ENCODE assay signal across 9 cellular contexts in genomic region chr2:136008205-136008865, GRCh38. TPM values are rescaled to one million over a fixed set of nuclear protein-coding genes. Genes with fewer than 3 reads are reported as not detected.
DNase-seq lines count a peak whose midpoint lies in the region; ATAC-seq, FAIRE-seq and TF ChIP-seq lines count a peak whose summit lies in the region.
"Had no signal": no experiment of that assay in that cellular context is flagged by ENCODE, and none has a peak within 500 bp of the region (broad histone marks: within the 10 kb centered on the region; RNA-seq: fewer than 3 reads in every experiment).

No MANE protein-coding gene starts in this region.

- H2BK20ac ChIP-seq in H1 (ENCODE audit: low read length) = no peak overlapping the region

- H3K27ac ChIP-seq in H1 (ENCODE audit: low read depth, low read length) = no peak overlapping the region
- H3K27ac ChIP-seq: cardiac muscle cell had no signal

- no peak overlapping the region for H2AFZ ChIP-seq in H1 (ENCODE audit: low read length)

- H3K36me3 ChIP-seq in H1 (ENCODE audit: control insufficient read depth in 2 of 4, insufficient read depth in 4 of 4, low read length in 3 of 4) = no peaks in the 10 kb centered on the region
- H3K36me3 ChIP-seq: cardiac muscle cell had no signal

- no peak overlapping the region for H3K23ac ChIP-seq in H1 (ENCODE audit: insufficient read length)

- peaks cover 9% of the 10 kb centered on the region for H3K4me1 Mint-ChIP-seq in glutamatergic neuron (ENCODE audit: low read depth, unreplicated experiment)

- TF ChIP-seq POLR2A in H1 (IDR thresholded peaks at IDR 0.05; ENCODE audit: control extremely low read depth in 1 of 2, low read depth in 2 of 2, low read length in 2 of 2) = no peak

- peaks cover 2% of the 10 kb centered on the region for H3K9me3 Mint-ChIP-seq in glutamatergic neuron (ENCODE audit: unreplicated experiment)

- POLR2A ChIA-PET in H1 (lab: Charles Lee; ENCODE audit: partially characterized antibody) = interaction anchor here (1.4 kb wide), 1 partner anchor 22 kb away, joined by 3 read pairs; the partner anchor contains the start of gene DARS1

- no peak overlapping the region for H3K4me2 ChIP-seq in H1 (ENCODE audit: insufficient read depth in 1 of 2, low read depth in 2 of 2, low read length in 2 of 2)

- no peak overlapping the region for H3K9ac ChIP-seq in H1 (replicated peaks in 1 of 4; ENCODE audit: extremely low read depth in 1 of 4, low read depth in 3 of 4, low read length in 3 of 4)

- DNase-seq in activated CD4-positive, CD25-positive, alpha-beta regulatory T cell treated with anti-CD3 and anti-CD28 coated beads, Interleukin-2, amount 50 U/mL, for 16 hours (ENCODE audit: low read depth, low spot score) = peak; percentile 6
- DNase-seq in H1 (ENCODE audit: low read depth in 1 of 2, low spot score in 2 of 2) = no peak
- peak; percentile 23 for DNase-seq in stimulated activated CD8-positive, alpha-beta memory T cell treated with anti-CD3 and anti-CD28 coated beads, Interleukin-12 subunit alpha, Interleukin-12 subunit beta, amount 100 ng/mL, for 1 hour (ENCODE audit: low read depth)
- no peak for DNase-seq in NCI-H345 treated with DMSO at 0.1 percent for 48 hours (lab: John Stamatoyannopoulos, UW; ENCODE audit: unreplicated experiment)
- DNase-seq in glutamatergic neuron = no peak

- peaks cover 7% of the 10 kb centered on the region for H3K36me3 Mint-ChIP-seq in glutamatergic neuron (ENCODE audit: unreplicated experiment)

- no peak for FAIRE-seq in H1 (lab: Jason Lieb, UNC)

- WGBS in H1 (ENCODE audit: extremely low coverage in 1 of 2, insufficient coverage in 1 of 2, insufficient read length in 1 of 2, insufficient replicate concordance in 2 of 2, low coverage in 1 of 2, low lambda C conversion rate in 2 of 2, missing lambda C conversion rate in 1 of 2), 2 experiments = 87% methylated on average over 9 of the region's 9 CpGs; no CpG with 5 or more reads in 1 of the 2 experiments

- H2BK120ac ChIP-seq in H1 (replicated peaks; ENCODE audit: low read depth, low read length) = no peak overlapping the region

- no peaks in the 10 kb centered on the region for H3K79me1 ChIP-seq in H1 (ENCODE audit: low read depth, low read length)

- peak overlapping the region; percentile 21; the same call in 1 of the 2 replicates for H2BK12ac ChIP-seq in H1 (ENCODE audit: low read depth, low read length)

- TF ChIP-seq CTCF in H1 (IDR thresholded peaks at IDR 0.05; ENCODE audit: control extremely low read depth in 1 of 3, insufficient read depth in 1 of 3, low read depth in 1 of 3, low read length in 3 of 3) (no peak), glutamatergic neuron (IDR thresholded peaks at IDR 0.05; ENCODE audit: partially characterized antibody, unreplicated experiment) (no peak)

- H4K8ac ChIP-seq in H1 (ENCODE audit: extremely low read depth, insufficient read depth, low read length) = no peak overlapping the region

- no peak overlapping the region for H3K14ac ChIP-seq in H1 (ENCODE audit: insufficient read length)

- ATAC-seq in HG02759 (IDR thresholded peaks at IDR 0.05; ENCODE audit: unreplicated experiment) = peak; percentile 60
- ATAC-seq in HG02870 (IDR thresholded peaks at IDR 0.05; ENCODE audit: unreplicated experiment) = no peak
- no peak for ATAC-seq in GM21529 (IDR thresholded peaks at IDR 0.05; ENCODE audit: unreplicated experiment)

- TF ChIP-seq EP300 in H1 (IDR thresholded peaks at IDR 0.05; ENCODE audit: borderline replicate concordance in 1 of 2, low read depth in 2 of 2, low read length in 2 of 2) = no peak

- H3K4me3 ChIP-seq in H1 (ENCODE audit: extremely low read depth in 1 of 4, insufficient read depth in 2 of 4, low read depth in 3 of 4, low read length in 4 of 4) = no peak overlapping the region
- H3K4me3 ChIP-seq: cardiac muscle cell had no signal

- H4K20me1 ChIP-seq in H1 (replicated peaks in 1 of 2; ENCODE audit: control insufficient read depth in 1 of 2, insufficient read depth in 2 of 2, low read length in 2 of 2) = no peaks in the 10 kb centered on the region

- no peaks in the 10 kb centered on the region for H3K23me2 ChIP-seq in H1 (ENCODE audit: low read depth, low read length)

- H3K79me2 ChIP-seq in H1 (ENCODE audit: control insufficient read depth in 1 of 2, insufficient read depth in 2 of 2, low read length in 2 of 2) = no peaks in the 10 kb centered on the region

- H2BK5ac ChIP-seq in H1 (ENCODE audit: low read depth, low read length) = no peak overlapping the region

- H3K56ac ChIP-seq in H1 (replicated peaks; ENCODE audit: insufficient read length, low read depth, low read length) = no peak overlapping the region

- H4K5ac ChIP-seq in H1 (ENCODE audit: insufficient read length, low read depth, low read length) = no peak overlapping the region

- H3K9me3 ChIP-seq in H1 (ENCODE audit: insufficient read depth in 2 of 2, low read depth in 1 of 2, low read length in 1 of 2) = no peaks in the 10 kb centered on the region; a peak in 1 of 4 replicates

- H3K4me3 Mint-ChIP-seq in glutamatergic neuron (ENCODE audit: unreplicated experiment) = no peak overlapping the region

- peaks cover under 1% of the 10 kb centered on the region for H3K27me3 Mint-ChIP-seq in glutamatergic neuron (ENCODE audit: unreplicated experiment)

- H4K91ac ChIP-seq in H1 (replicated peaks; ENCODE audit: insufficient read length, low read length) = no peak overlapping the region

- CTCF ChIA-PET in H1 (lab: Charles Lee; ENCODE audit: partially characterized antibody) = interaction anchor here (1.2 kb wide), 1 partner anchor 12 kb away, joined by 5 read pairs; no protein-coding TSS in a partner anchor

- no peak for TF ChIP-seq RAD21 in H1 (IDR thresholded peaks at IDR 0.05 in 1 of 2, conservative IDR thresholded peaks at IDR 0.05 in 1 of 2; ENCODE audit: low read depth in 2 of 2, low read length in 2 of 2)

- peaks cover 0 to 10% (median 5%) of the 10 kb centered on the region in 4 experiments; a peak in 5 of 7 replicates for H3K4me1 ChIP-seq in H1 (replicated peaks in 1 of 4; ENCODE audit: control insufficient read depth in 3 of 4, insufficient read depth in 4 of 4, low read length in 3 of 4)

- H2AK5ac ChIP-seq in H1 (ENCODE audit: low read depth, low read length) = no peak overlapping the region

- no peaks in the 10 kb centered on the region for H3K27me3 ChIP-seq in H1 (replicated peaks in 1 of 4; ENCODE audit: control insufficient read depth in 3 of 4, extremely low read depth in 1 of 4, insufficient read depth in 3 of 4, low read length in 3 of 4)
- H3K27me3 ChIP-seq: cardiac muscle cell had no signal

- no peak overlapping the region for H3K18ac ChIP-seq in H1 (ENCODE audit: extremely low read depth, low read length)

- no peak overlapping the region for H3K4ac ChIP-seq in H1 (replicated peaks; ENCODE audit: insufficient read length, low read depth, low read length)

- H2BK15ac ChIP-seq in H1 (ENCODE audit: low read length) = no peak overlapping the region

- H3K27ac Mint-ChIP-seq in glutamatergic neuron (ENCODE audit: unreplicated experiment) = no peak overlapping the region

TF ChIP-seq in H1, 55 proteins besides CTCF, POLR2A, EP300 and RAD21:
- no peak for TF ChIP-seq NRF1 (IDR thresholded peaks at IDR 0.05; ENCODE audit: low read depth, low read length)
- no peak for TF ChIP-seq JUN (IDR thresholded peaks at IDR 0.05; ENCODE audit: low read depth, low read length)
- no peak for TF ChIP-seq KDM4A (IDR thresholded peaks at IDR 0.05; ENCODE audit: low read depth, low read length, severe bottlenecking)
- TF ChIP-seq HDAC2 (IDR thresholded peaks at IDR 0.05; ENCODE audit: borderline replicate concordance in 1 of 2, low read depth in 2 of 2, low read length in 2 of 2) = no peak
- no peak for TF ChIP-seq CREB1 (IDR thresholded peaks at IDR 0.05)
- no peak for TF ChIP-seq ASH2L (IDR thresholded peaks at IDR 0.05; ENCODE audit: low read length)
- no peak for TF ChIP-seq POU5F1 (IDR thresholded peaks at IDR 0.05; ENCODE audit: low read depth, low read length)
- TF ChIP-seq NANOG (IDR thresholded peaks at IDR 0.05; ENCODE audit: insufficient read depth, low read depth, low read length, poor library complexity, severe bottlenecking) = no peak
- no peak for TF ChIP-seq MAX (IDR thresholded peaks at IDR 0.05)
- no peak for TF ChIP-seq TAF1 (IDR thresholded peaks at IDR 0.05; ENCODE audit: low read depth, low read length)
- no peak for TF ChIP-seq MAFK (IDR thresholded peaks at IDR 0.05; ENCODE audit: low read depth, low read length)
- no peak for TF ChIP-seq SIX5 (IDR thresholded peaks at IDR 0.05; ENCODE audit: low read depth, low read length)
- no peak for TF ChIP-seq SUZ12 (IDR thresholded peaks at IDR 0.05; ENCODE audit: low read length)

RNA-seq across cellular contexts. Expression of gene DARS1, which starts 22.9 kb away (rescaled TPM):
- total RNA-seq in H1 (2021; fragmentation: NEBNext Ultra II Directional; extraction: Animal tissue kit (Norgen Biotek cat#: 25700)) = 85.9 and 86.5 TPM in 2 replicates
- 31.7 and 61.7 TPM in 2 replicates for polyA plus RNA-seq in H1 (2011; rRNA removed)
- 87.1 TPM for polyA plus RNA-seq in H1 (2011; cell fraction: cytosol; rRNA removed)
- 13.3 TPM for polyA plus RNA-seq in H1 (2011; cell fraction: nucleus; rRNA removed)
- 79.5 to 95.7 TPM (median 86.4 TPM) in 4 replicates for polyA plus RNA-seq in H1 (2012, experiment 1 of 2)
- 9.9 TPM for polyA plus RNA-seq in H1 (2012, experiment 2 of 2)
- polyA plus RNA-seq in H1 (2013, experiment 1 of 2) = 107 TPM
- 98.6 TPM for polyA plus RNA-seq in H1 (2013, experiment 2 of 2)
- polyA minus RNA-seq in H1 (2011; rRNA and poly(A)+ RNA removed) = 48.9 and 59.0 TPM in 2 replicates
- 57.3 TPM for polyA minus RNA-seq in H1 (2011; cell fraction: cytosol; rRNA and poly(A)+ RNA removed)
- polyA minus RNA-seq in H1 (2011; cell fraction: nucleus; rRNA and poly(A)+ RNA removed) = 35.7 TPM
- total RNA-seq in glutamatergic neuron (ENCODE audit: unreplicated experiment) = 41.0 TPM

Comparison
In these comparisons a context has a peak if more than half of its experiments do, and no peak if none do; other contexts are left out.
1. DNase-seq: peak in activated CD4-positive, CD25-positive, alpha-beta regulatory T cell treated with anti-CD3 and anti-CD28 coated beads, Interleukin-2, amount 50 U/mL, for 16 hours (single experiment) and stimulated activated CD8-positive, alpha-beta memory T cell treated with anti-CD3 and anti-CD28 coated beads, Interleukin-12 subunit alpha, Interleukin-12 subunit beta, amount 100 ng/mL, for 1 hour (single experiment); none in H1 (0 of 2), NCI-H345 treated with DMSO at 0.1 percent for 48 hours (single experiment) and glutamatergic neuron (single experiment).